In the genomic region with DNA sequence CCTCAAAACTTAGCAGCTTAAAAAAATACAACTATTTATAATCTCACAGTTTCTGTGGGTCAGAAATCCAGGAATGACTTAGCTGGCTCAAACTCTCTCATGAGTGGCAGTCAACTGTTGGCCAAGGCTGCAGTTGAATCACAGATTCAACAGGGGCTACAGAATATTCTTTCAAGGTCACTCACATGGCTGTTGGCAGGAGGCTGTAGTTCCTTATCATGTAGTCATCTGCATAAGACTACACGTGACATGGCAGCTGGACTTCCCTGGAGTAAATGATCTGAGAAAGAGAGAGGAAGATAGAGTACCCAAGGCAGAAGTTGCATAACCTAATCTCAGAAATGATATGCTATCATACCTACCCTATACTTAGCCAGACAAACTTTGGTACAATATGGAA, we compare ENCODE assay signal across 17 cellular contexts.
DNase-seq lines count a peak whose midpoint lies in the region; ATAC-seq and TF ChIP-seq lines count a peak whose summit lies in the region.
"Had no signal": no experiment of that assay in that cellular context is flagged by ENCODE, and none has a peak within 500 bp of the region (broad histone marks: within the 10 kb centered on the region; RNA-seq: fewer than 3 reads in every experiment).

No MANE protein-coding gene starts in this region.

- peaks cover 1% of the 10 kb centered on the region for H3K4me1 Mint-ChIP-seq in activated CD4-positive, alpha-beta memory T cell treated with anti-CD3 and anti-CD28 coated beads, Interleukin-2, amount 10 ng/mL, durations not matched to agents 7 days and 5 days
- H3K4me1 Mint-ChIP-seq: CD14-positive monocyte had no signal

- POLR2A ChIA-PET in activated CD4-positive, alpha-beta memory T cell treated with anti-CD3 and anti-CD28 coated beads, Interleukin-2, amount 10 ng/mL, durations not matched to agents 7 days and 5 days (lab: Charles Lee) = no interaction called here

- H3K4me3 ChIP-seq in adrenal gland (no peak overlapping the region), gastrocnemius medialis (no peak overlapping the region), upper lobe of right lung (no peak overlapping the region)
- H3K4me3 ChIP-seq: SJCRH30 had no signal

- intact Hi-C loops in adrenal gland (cut with DNase I) (no loop called here), gastrocnemius medialis (cut with DNase I; ENCODE audit: low total_unique reads) (no loop called here), upper lobe of right lung (cut with DNase I) (no loop called here)

- peak; percentile 35 for DNase-seq in EH (ENCODE audit: low read depth)
- DNase-seq in adrenal gland = peak; percentile 55 to 85 (median 71)
- DNase-seq in fibroblast of peridontal ligament (ENCODE audit: extremely low read depth) = peak; percentile 59
- DNase-seq in gastrocnemius medialis = peak in 1 of 2 donors; percentile 31
- DNase-seq in activated CD4-positive, alpha-beta memory T cell treated with anti-CD3 and anti-CD28 coated beads, Interleukin-2, amount 10 ng/mL, durations not matched to agents 7 days and 5 days = no peak
- DNase-seq in upper lobe of right lung = no peak
- DNase-seq in SK-N-DZ (ENCODE audit: low spot score) = no peak
- DNase-seq: COR-L47, GOT3, NCI-H1436, NCI-H2081 treated with DMSO at 0.1 percent for 48 hours, NCI-H526, SJCRH30 had no signal

- CTCF ChIA-PET in activated CD4-positive, alpha-beta memory T cell treated with anti-CD3 and anti-CD28 coated beads, Interleukin-2, amount 10 ng/mL, durations not matched to agents 7 days and 5 days (lab: Charles Lee) = no interaction called here

- H3K27ac ChIP-seq in adrenal gland = peak overlapping the region in 1 of 5 donors; percentile 49
- H3K27ac ChIP-seq in gastrocnemius medialis = no peak overlapping the region
- H3K27ac ChIP-seq in upper lobe of right lung = no peak overlapping the region
- H3K27ac ChIP-seq: KMS-11, RWPE1, SJCRH30 had no signal

- TF ChIP-seq CTCF in adrenal gland (IDR thresholded peaks at IDR 0.05) = no peak
- TF ChIP-seq CTCF in gastrocnemius medialis (IDR thresholded peaks at IDR 0.05 in 4 of 5, conservative IDR thresholded peaks at IDR 0.05 in 1 of 5) = no peak
- TF ChIP-seq CTCF in upper lobe of right lung (IDR thresholded peaks at IDR 0.05) = no peak

- H3K4me1 ChIP-seq in adrenal gland (replicated peaks in 1 of 2) (no peaks in the 10 kb centered on the region), gastrocnemius medialis (no peaks in the 10 kb centered on the region), upper lobe of right lung (no peaks in the 10 kb centered on the region)
- H3K4me1 ChIP-seq: SJCRH30 had no signal

- no peak overlapping the region for H3K4me3 Mint-ChIP-seq in activated CD4-positive, alpha-beta memory T cell treated with anti-CD3 and anti-CD28 coated beads, Interleukin-2, amount 10 ng/mL, durations not matched to agents 7 days and 5 days
- H3K4me3 Mint-ChIP-seq: CD14-positive monocyte had no signal

- 22 to 36% (median 33%) methylated on average over 1 of the region's 1 CpG for WGBS in adrenal gland, 4 donors

- peaks cover 0 to 7% (median 0%) of the 10 kb centered on the region in 3 donors for H3K9me3 ChIP-seq in adrenal gland (replicated peaks in 1 of 3)
- H3K9me3 ChIP-seq in gastrocnemius medialis = no peaks in the 10 kb centered on the region
- no peaks in the 10 kb centered on the region for H3K9me3 ChIP-seq in upper lobe of right lung
- H3K9me3 ChIP-seq: SJCRH30 had no signal

- in situ Hi-C loops in gastrocnemius medialis (cut with MboI; ENCODE audit: low sequenced_read_pairs in 4 of 4) = no loop called here

- no peaks in the 10 kb centered on the region for H3K9me3 Mint-ChIP-seq in activated CD4-positive, alpha-beta memory T cell treated with anti-CD3 and anti-CD28 coated beads, Interleukin-2, amount 10 ng/mL, durations not matched to agents 7 days and 5 days

- peaks cover 12% of the 10 kb centered on the region for H3K27me3 Mint-ChIP-seq in activated CD4-positive, alpha-beta memory T cell treated with anti-CD3 and anti-CD28 coated beads, Interleukin-2, amount 10 ng/mL, durations not matched to agents 7 days and 5 days

- ATAC-seq in gastrocnemius medialis (peak; percentile 35 to 39), GM21576 (IDR thresholded peaks at IDR 0.05; ENCODE audit: unreplicated experiment) (no peak), upper lobe of right lung (no peak)

- no peaks in the 10 kb centered on the region for H3K36me3 Mint-ChIP-seq in activated CD4-positive, alpha-beta memory T cell treated with anti-CD3 and anti-CD28 coated beads, Interleukin-2, amount 10 ng/mL, durations not matched to agents 7 days and 5 days (ENCODE audit: low read depth)
- H3K36me3 Mint-ChIP-seq: CD14-positive monocyte had no signal

- H3K36me3 ChIP-seq in adrenal gland (replicated peaks in 1 of 2) = no peaks in the 10 kb centered on the region
- no peaks in the 10 kb centered on the region for H3K36me3 ChIP-seq in gastrocnemius medialis
- no peaks in the 10 kb centered on the region for H3K36me3 ChIP-seq in upper lobe of right lung
- H3K36me3 ChIP-seq: SJCRH30 had no signal

- no peak overlapping the region for H3K27ac Mint-ChIP-seq in activated CD4-positive, alpha-beta memory T cell treated with anti-CD3 and anti-CD28 coated beads, Interleukin-2, amount 10 ng/mL, durations not matched to agents 7 days and 5 days
- H3K27ac Mint-ChIP-seq: CD14-positive monocyte had no signal

- TF ChIP-seq POLR2A in adrenal gland (IDR thresholded peaks at IDR 0.05) (no peak), gastrocnemius medialis (IDR thresholded peaks at IDR 0.05) (no peak)

- no peaks in the 10 kb centered on the region for H3K27me3 ChIP-seq in adrenal gland
- no peaks in the 10 kb centered on the region for H3K27me3 ChIP-seq in gastrocnemius medialis
- H3K27me3 ChIP-seq in upper lobe of right lung = no peaks in the 10 kb centered on the region
- H3K27me3 ChIP-seq: SJCRH30 had no signal

Comparison
In these comparisons a context has a peak if more than half of its experiments do, and no peak if none do; other contexts are left out.
1. DNase-seq: peak in EH (single experiment), adrenal gland (7 of 7) and fibroblast of peridontal ligament (single experiment); none in activated CD4-positive, alpha-beta memory T cell treated with anti-CD3 and anti-CD28 coated beads, Interleukin-2, amount 10 ng/mL, durations not matched to agents 7 days and 5 days (single experiment), upper lobe of right lung (single experiment) and SK-N-DZ (single experiment).
2. ATAC-seq: peak in gastrocnemius medialis (2 of 2); none in GM21576 (single experiment) and upper lobe of right lung (single experiment).